In the genomic region with DNA sequence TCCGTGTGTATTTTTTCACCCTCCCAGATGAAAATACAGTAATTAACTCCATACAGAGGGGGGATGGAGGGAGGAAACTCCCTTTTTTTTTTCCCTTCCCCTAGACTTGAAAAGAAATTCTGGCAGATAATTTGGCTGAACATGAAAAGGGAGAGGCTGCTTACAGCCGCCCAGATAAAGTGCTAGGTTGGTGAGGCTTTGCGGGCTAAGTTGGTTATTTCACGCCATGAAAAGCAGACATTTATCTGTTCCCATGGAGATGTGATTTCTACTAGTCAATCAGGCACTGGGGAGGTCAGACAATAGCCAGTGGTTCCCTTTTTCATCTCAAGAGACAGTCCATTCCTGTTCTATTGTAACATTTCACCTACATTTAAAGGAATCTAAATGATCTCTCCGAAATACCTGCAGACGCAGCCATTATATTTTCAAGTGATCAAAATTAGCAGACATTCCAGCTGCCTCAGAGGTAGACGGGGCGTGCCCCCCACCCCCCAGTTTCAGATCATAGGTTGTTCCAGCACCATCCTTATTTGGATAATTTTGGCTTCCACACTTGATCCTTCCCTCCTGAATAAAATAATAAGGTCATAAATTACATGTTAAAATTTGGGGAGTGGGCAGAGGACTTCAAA, we compare ENCODE assay signal across 8 cellular contexts.
DNase-seq lines count a peak whose midpoint lies in the region; ATAC-seq lines count a peak whose summit lies in the region.

No MANE protein-coding gene starts in this region.

- peak overlapping the region; percentile 25 to 44 for H3K9ac ChIP-seq in mucosa of rectum (ENCODE audit: low read depth in 1 of 2, low read length in 2 of 2)

- H3K4me3 Mint-ChIP-seq in activated naive CD8-positive, alpha-beta T cell treated with anti-CD3 and anti-CD28 coated beads, Interleukin-2, amount 50 U/mL, for 24 hours: peak overlapping the region; percentile 56

- no peak for ATAC-seq in activated naive CD8-positive, alpha-beta T cell treated with anti-CD3 and anti-CD28 coated beads, Interleukin-2, amount 50 U/mL, for 24 hours
- no peak for ATAC-seq in HG03159 (IDR thresholded peaks at IDR 0.05; ENCODE audit: unreplicated experiment)
- no peak for ATAC-seq in GM21737 (IDR thresholded peaks at IDR 0.05; ENCODE audit: unreplicated experiment)
- ATAC-seq in GM21529 (IDR thresholded peaks at IDR 0.05; ENCODE audit: unreplicated experiment): no peak

- peaks cover 61% of the 10 kb centered on the region for H3K4me1 Mint-ChIP-seq in activated naive CD8-positive, alpha-beta T cell treated with anti-CD3 and anti-CD28 coated beads, Interleukin-2, amount 50 U/mL, for 24 hours

- H3K27ac ChIP-seq in mucosa of rectum (ENCODE audit: low read depth in 2 of 2, low read length in 2 of 2): peak overlapping the region; percentile 58 to 63

- H3K9me3 ChIP-seq in mucosa of rectum (ENCODE audit: control insufficient read depth in 2 of 2, low read length in 2 of 2): no peaks in the 10 kb centered on the region

- H3K36me3 Mint-ChIP-seq in activated naive CD8-positive, alpha-beta T cell treated with anti-CD3 and anti-CD28 coated beads, Interleukin-2, amount 50 U/mL, for 24 hours (ENCODE audit: low read depth): no peaks in the 10 kb centered on the region

- peak overlapping the region; percentile 83 for H3K27ac Mint-ChIP-seq in activated naive CD8-positive, alpha-beta T cell treated with anti-CD3 and anti-CD28 coated beads, Interleukin-2, amount 50 U/mL, for 24 hours

- H3K27me3 Mint-ChIP-seq in activated naive CD8-positive, alpha-beta T cell treated with anti-CD3 and anti-CD28 coated beads, Interleukin-2, amount 50 U/mL, for 24 hours: no peaks in the 10 kb centered on the region

- H3K4me1 ChIP-seq in mucosa of rectum (ENCODE audit: control insufficient read depth in 2 of 2, insufficient read depth in 2 of 2, low read length in 2 of 2): peaks cover 13 to 16% of the 10 kb centered on the region in 2 donors

- peak overlapping the region in 1 of 2 donors; percentile 39 for H3K4me3 ChIP-seq in mucosa of rectum (ENCODE audit: low read length in 2 of 2)

- no peaks in the 10 kb centered on the region for H3K27me3 ChIP-seq in mucosa of rectum (ENCODE audit: control insufficient read depth in 2 of 2, insufficient read depth in 2 of 2, low read length in 2 of 2)

- DNase-seq in Ammon's horn (ENCODE audit: low spot score) (peak; percentile 17), HT-29 (ENCODE audit: low spot score) (peak; percentile 53), DMS53 (lab: John Stamatoyannopoulos, UW) (no peak)
- DNase-seq in activated naive CD8-positive, alpha-beta T cell treated with anti-CD3 and anti-CD28 coated beads, Interleukin-2, amount 50 U/mL, for 24 hours: no peak

- H3K36me3 ChIP-seq in mucosa of rectum (ENCODE audit: control insufficient read depth in 2 of 2, insufficient read depth in 2 of 2, low read length in 2 of 2): no peaks in the 10 kb centered on the region

- no peaks in the 10 kb centered on the region for H3K9me3 Mint-ChIP-seq in activated naive CD8-positive, alpha-beta T cell treated with anti-CD3 and anti-CD28 coated beads, Interleukin-2, amount 50 U/mL, for 24 hours

Comparison
In these comparisons a context has a peak if more than half of its experiments do, and no peak if none do; other contexts are left out.
1. DNase-seq: peak in Ammon's horn (single experiment) and HT-29 (single experiment); none in activated naive CD8-positive, alpha-beta T cell treated with anti-CD3 and anti-CD28 coated beads, Interleukin-2, amount 50 U/mL, for 24 hours (single experiment) and DMS53 (single experiment).